Comparison of ENCODE assay signal across 16 cellular contexts in the genomic region with DNA sequence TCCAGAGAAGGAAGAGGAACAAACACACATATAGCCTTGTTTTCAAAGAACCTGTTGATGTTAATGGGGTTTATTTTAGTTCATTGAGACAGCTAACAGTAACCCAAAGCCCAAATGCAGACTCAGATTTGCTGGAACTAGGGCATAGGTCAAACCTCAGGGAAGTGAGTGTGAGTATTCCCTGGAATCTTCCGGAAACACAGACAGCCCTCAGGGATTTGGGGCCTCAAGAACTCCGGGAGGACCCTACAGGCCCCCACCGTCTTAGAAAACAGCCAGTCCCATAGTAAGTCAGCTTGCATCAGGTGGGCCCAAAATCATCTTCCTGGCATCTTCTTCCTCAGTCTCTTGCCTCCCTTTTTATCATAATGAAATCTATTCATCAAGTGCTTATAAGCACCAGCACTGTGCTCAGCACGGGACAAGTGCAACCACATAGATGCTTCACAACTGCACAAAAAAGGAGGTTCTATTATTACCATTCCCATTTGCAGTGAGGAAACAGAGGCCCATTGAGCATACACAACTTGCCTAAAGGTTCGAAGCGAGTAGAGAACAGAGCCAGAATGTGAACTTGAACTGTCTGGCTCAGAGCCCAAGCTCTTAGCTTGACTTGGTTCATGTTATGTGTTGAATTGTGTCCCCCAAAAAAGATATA. TPM values are rescaled to one million over a fixed set of nuclear protein-coding genes. Genes with fewer than 3 reads are reported as not detected.
DNase-seq lines count a peak whose midpoint lies in the region; ATAC-seq, FAIRE-seq and TF ChIP-seq lines count a peak whose summit lies in the region.
"Had no signal": no experiment of that assay in that cellular context is flagged by ENCODE, and none has a peak within 500 bp of the region (broad histone marks: within the 10 kb centered on the region; RNA-seq: fewer than 3 reads in every experiment).

No MANE protein-coding gene starts in this region.

- H3K9me3 ChIP-seq in H1 (ENCODE audit: insufficient read depth in 2 of 2, low read depth in 1 of 2, low read length in 1 of 2) = no peaks in the 10 kb centered on the region
- H3K9me3 ChIP-seq in keratinocyte (ENCODE audit: control insufficient read depth, low read depth, low read length) = no peaks in the 10 kb centered on the region

- H3K4me3 ChIP-seq in GM23338 (no peak overlapping the region), H1 (ENCODE audit: extremely low read depth in 1 of 4, insufficient read depth in 2 of 4, low read depth in 3 of 4, low read length in 4 of 4) (no peak overlapping the region), keratinocyte (ENCODE audit: control insufficient read depth in 2 of 3, extremely low read depth in 1 of 3, insufficient read depth in 2 of 3, low read depth in 1 of 3, low read length in 3 of 3) (no peak overlapping the region)
- H3K4me3 ChIP-seq: BLaER1 treated with 17β-estradiol and CSF1 and Interleukin-3, amounts not matched to agents 10 nM and 100 nM had no signal

- H4K8ac ChIP-seq in H1 (ENCODE audit: extremely low read depth, insufficient read depth, low read length) = no peak overlapping the region

- H4K91ac ChIP-seq in H1 (replicated peaks; ENCODE audit: insufficient read length, low read length) = no peak overlapping the region

- H3K4me1 Mint-ChIP-seq in GM23338 = peaks cover 21% of the 10 kb centered on the region

- H3K18ac ChIP-seq in H1 (ENCODE audit: extremely low read depth, low read length) = no peak overlapping the region

- H3K79me1 ChIP-seq in H1 (ENCODE audit: low read depth, low read length) = no peaks in the 10 kb centered on the region

- no peaks in the 10 kb centered on the region for H3K23me2 ChIP-seq in H1 (ENCODE audit: low read depth, low read length)

- dilution Hi-C loops in keratinocyte (cut with MboI; ENCODE audit: extremely low pct_ligation_motif_present, low sequenced_read_pairs) = no loop called here

- no peak overlapping the region for H2BK20ac ChIP-seq in H1 (ENCODE audit: low read length)

- peaks cover 7% of the 10 kb centered on the region; the same call in 2 of the 3 replicates for H3K9me3 Mint-ChIP-seq in GM23338

- no peaks in the 10 kb centered on the region for H3F3A ChIP-seq in GM23338 (replicated peaks; ENCODE audit: low read depth)

- FAIRE-seq in H1 (lab: Jason Lieb, UNC) (no peak), keratinocyte (lab: Jason Lieb, UNC) (peak; percentile 20)
- FAIRE-seq: H54, HepG2, HTR-8/SVneo had no signal

- H3K4me1 ChIP-seq in GM23338 (ENCODE audit: insufficient read depth) = peaks cover 15% of the 10 kb centered on the region
- H3K4me1 ChIP-seq in H1 (replicated peaks in 1 of 4; ENCODE audit: control insufficient read depth in 3 of 4, insufficient read depth in 4 of 4, low read length in 3 of 4) = peaks cover 3 to 8% (median 3%) of the 10 kb centered on the region in 4 experiments; a peak in 4 of 7 replicates
- H3K4me1 ChIP-seq in keratinocyte (ENCODE audit: control insufficient read depth, extremely low read depth, insufficient read depth, low read length) = peaks cover 19% of the 10 kb centered on the region
- H3K4me1 ChIP-seq: BLaER1 treated with 17β-estradiol and CSF1 and Interleukin-3, amounts not matched to agents 10 nM and 100 nM had no signal

- H3K4me2 ChIP-seq in GM23338 (peak overlapping the region; percentile 44; the same call in 1 of the 2 replicates), H1 (ENCODE audit: insufficient read depth in 1 of 2, low read depth in 2 of 2, low read length in 2 of 2) (0 out of 4 replicates have a peak overlapping the region, but pooled peaks of 1 of the 2 experiments have one; percentile 26), keratinocyte (ENCODE audit: control insufficient read depth, extremely low read depth, insufficient read depth, low read depth, low read length) (peak overlapping the region; percentile 14)
- H3K4me2 ChIP-seq: BLaER1 treated with 17β-estradiol and CSF1 and Interleukin-3, amounts not matched to agents 10 nM and 100 nM had no signal

- H3K36me3 ChIP-seq in GM23338 (ENCODE audit: insufficient read depth) = no peaks in the 10 kb centered on the region
- H3K36me3 ChIP-seq in H1 (ENCODE audit: control insufficient read depth in 2 of 4, insufficient read depth in 4 of 4, low read length in 3 of 4) = no peaks in the 10 kb centered on the region
- H3K36me3 ChIP-seq in keratinocyte (ENCODE audit: control insufficient read depth in 2 of 2, extremely low read depth in 1 of 2, insufficient read depth in 2 of 2, low read length in 2 of 2) = no peaks in the 10 kb centered on the region
- H3K36me3 ChIP-seq: BLaER1 treated with 17β-estradiol and CSF1 and Interleukin-3, amounts not matched to agents 10 nM and 100 nM had no signal

- TF ChIP-seq EP300 in H1 (IDR thresholded peaks at IDR 0.05; ENCODE audit: borderline replicate concordance in 1 of 2, low read depth in 2 of 2, low read length in 2 of 2) = no peak

- POLR2A ChIA-PET in H1 (lab: Charles Lee; ENCODE audit: partially characterized antibody) = interaction anchor here (0.8 kb wide), 1 partner anchor 82 kb away, joined by 3 read pairs; no protein-coding TSS in a partner anchor

- H2BK120ac ChIP-seq in H1 (replicated peaks; ENCODE audit: low read depth, low read length) = no peak overlapping the region

- H3K4ac ChIP-seq in H1 (replicated peaks; ENCODE audit: insufficient read length, low read depth, low read length) = no peak overlapping the region

- TF ChIP-seq RAD21 in H1 (IDR thresholded peaks at IDR 0.05 in 1 of 2, conservative IDR thresholded peaks at IDR 0.05 in 1 of 2; ENCODE audit: low read depth in 2 of 2, low read length in 2 of 2) = no peak

- H3K27me3 ChIP-seq in GM23338 (ENCODE audit: insufficient read depth) = no peaks in the 10 kb centered on the region
- no peaks in the 10 kb centered on the region for H3K27me3 ChIP-seq in H1 (replicated peaks in 1 of 4; ENCODE audit: control insufficient read depth in 3 of 4, extremely low read depth in 1 of 4, insufficient read depth in 3 of 4, low read length in 3 of 4)
- no peaks in the 10 kb centered on the region for H3K27me3 ChIP-seq in keratinocyte (ENCODE audit: control insufficient read depth, extremely low read depth, insufficient read depth, low read length)
- H3K27me3 ChIP-seq: BLaER1 treated with 17β-estradiol and CSF1 and Interleukin-3, amounts not matched to agents 10 nM and 100 nM had no signal

- CTCF ChIA-PET in H1 (lab: Charles Lee; ENCODE audit: partially characterized antibody) = interaction anchor here (1.0 kb wide), 1 partner anchor 70 kb away, joined by 3 read pairs; no protein-coding TSS in a partner anchor

- H3K27ac ChIP-seq in GM23338 (ENCODE audit: low read depth) (no peak overlapping the region), H1 (ENCODE audit: low read depth, low read length) (no peak overlapping the region), keratinocyte (ENCODE audit: control insufficient read depth, insufficient read depth, low read length) (no peak overlapping the region)
- H3K27ac ChIP-seq: BLaER1 treated with 17β-estradiol and CSF1 and Interleukin-3, amounts not matched to agents 10 nM and 100 nM had no signal

- no peak overlapping the region for H3K14ac ChIP-seq in H1 (ENCODE audit: insufficient read length)

- H3K27me3 Mint-ChIP-seq in GM23338 (ENCODE audit: insufficient read depth, low read depth, poor library complexity) = peaks cover 2% of the 10 kb centered on the region

- H3K4me3 Mint-ChIP-seq in GM23338 = no peak overlapping the region
- H3K4me3 Mint-ChIP-seq: CD4-positive, CD25-positive, alpha-beta regulatory T cell had no signal

- H2AFZ ChIP-seq in GM23338 = peak overlapping the region; percentile 15; the same call in 1 of the 2 replicates
- peak overlapping the region; percentile 90; the same call in 1 of the 2 replicates for H2AFZ ChIP-seq in H1 (ENCODE audit: low read length)
- H2AFZ ChIP-seq in keratinocyte (ENCODE audit: control insufficient read depth, low read length) = peak overlapping the region; percentile 76

- TF ChIP-seq POLR2A in H1 (IDR thresholded peaks at IDR 0.05; ENCODE audit: control extremely low read depth in 1 of 2, low read depth in 2 of 2, low read length in 2 of 2) = no peak

- WGBS in H1 (ENCODE audit: extremely low coverage in 1 of 2, insufficient coverage in 1 of 2, insufficient read length in 1 of 2, insufficient replicate concordance in 2 of 2, low coverage in 1 of 2, low lambda C conversion rate in 2 of 2, missing lambda C conversion rate in 1 of 2), 2 experiments = 88% methylated on average over 6 of the region's 6 CpGs; no CpG with 5 or more reads in 1 of the 2 experiments

- no peak for ATAC-seq in GM23338
- ATAC-seq in HG03342 (IDR thresholded peaks at IDR 0.05; ENCODE audit: unreplicated experiment) = no peak
- ATAC-seq in GM19324 (IDR thresholded peaks at IDR 0.05; ENCODE audit: low FRiP score, unreplicated experiment) = no peak
- ATAC-seq in GM18519 (IDR thresholded peaks at IDR 0.05; ENCODE audit: low FRiP score, unreplicated experiment) = no peak
- ATAC-seq: HepG2 had no signal

- H3K9me2 ChIP-seq in GM23338 (ENCODE audit: insufficient read depth) = peaks cover 7% of the 10 kb centered on the region; the same call in 1 of the 2 replicates

- no peak overlapping the region for H3K23ac ChIP-seq in H1 (ENCODE audit: insufficient read length)

- no peaks in the 10 kb centered on the region for H3K9me1 ChIP-seq in keratinocyte (ENCODE audit: control insufficient read depth, extremely low read depth, insufficient read depth, low read length)

- no peaks in the 10 kb centered on the region for H4K20me1 ChIP-seq in GM23338 (replicated peaks; ENCODE audit: insufficient read depth)
- no peaks in the 10 kb centered on the region for H4K20me1 ChIP-seq in H1 (replicated peaks in 1 of 2; ENCODE audit: control insufficient read depth in 1 of 2, insufficient read depth in 2 of 2, low read length in 2 of 2)
- no peaks in the 10 kb centered on the region for H4K20me1 ChIP-seq in keratinocyte (ENCODE audit: control insufficient read depth, extremely low read depth, insufficient read depth, low read length)
- H4K20me1 ChIP-seq: BLaER1 treated with 17β-estradiol and CSF1 and Interleukin-3, amounts not matched to agents 10 nM and 100 nM had no signal

- peak overlapping the region; percentile 40; the same call in 1 of the 2 replicates for H2BK12ac ChIP-seq in H1 (ENCODE audit: low read depth, low read length)

- no peak overlapping the region for H2BK15ac ChIP-seq in H1 (ENCODE audit: low read length)

- TF ChIP-seq CTCF in GM23338 (conservative IDR thresholded peaks at IDR 0.05; ENCODE audit: low read depth in 2 of 2) (no peak), H1 (IDR thresholded peaks at IDR 0.05; ENCODE audit: control extremely low read depth in 1 of 3, insufficient read depth in 1 of 3, low read depth in 1 of 3, low read length in 3 of 3) (no peak), keratinocyte (optimal IDR thresholded peaks at IDR 0.05 in 1 of 3, IDR thresholded peaks at IDR 0.05 in 1 of 3, conservative IDR thresholded peaks at IDR 0.05 in 1 of 3; ENCODE audit: extremely low read depth in 1 of 3, insufficient read depth in 2 of 3, low read length in 3 of 3) (no peak)

- no peak overlapping the region; the same call in 1 of the 2 replicates for H2AK5ac ChIP-seq in H1 (ENCODE audit: low read depth, low read length)

- peaks cover 4% of the 10 kb centered on the region; the same call in 2 of the 3 replicates for H3K36me3 Mint-ChIP-seq in GM23338 (ENCODE audit: low read depth)
- H3K36me3 Mint-ChIP-seq: CD4-positive, CD25-positive, alpha-beta regulatory T cell had no signal

- no peak overlapping the region for H3K9ac ChIP-seq in H1 (replicated peaks in 1 of 4; ENCODE audit: extremely low read depth in 1 of 4, low read depth in 3 of 4, low read length in 3 of 4)
- no peak overlapping the region for H3K9ac ChIP-seq in keratinocyte (ENCODE audit: control insufficient read depth, extremely low read depth, insufficient read depth, low read length)
- H3K9ac ChIP-seq: BLaER1 treated with 17β-estradiol and CSF1 and Interleukin-3, amounts not matched to agents 10 nM and 100 nM had no signal

- H3K27ac Mint-ChIP-seq in GM23338 = no peak overlapping the region

- H2BK5ac ChIP-seq in H1 (ENCODE audit: low read depth, low read length) = no peak overlapping the region

- DNase-seq in GM23338 (ENCODE audit: low spot score) (no peak), H1 (ENCODE audit: low read depth in 1 of 2, low spot score in 2 of 2) (no peak), keratinocyte (ENCODE audit: low read depth, low spot score) (no peak), retina (peak; percentile 18)
- DNase-seq in stimulated activated CD4-positive, alpha-beta T cell treated with anti-CD3 and anti-CD28 coated beads, Interleukin-2, amount 100 ng/mL, for 48 hours = no peak
- DNase-seq: ACHN; CD4-positive, CD25-positive, alpha-beta regulatory T cell; DMS53 had no signal

- H3K79me2 ChIP-seq in GM23338 (replicated peaks; ENCODE audit: insufficient read depth) (no peaks in the 10 kb centered on the region), H1 (ENCODE audit: control insufficient read depth in 1 of 2, insufficient read depth in 2 of 2, low read length in 2 of 2) (no peaks in the 10 kb centered on the region), keratinocyte (ENCODE audit: control insufficient read depth, insufficient read depth, low read length) (no peaks in the 10 kb centered on the region)

- no peak overlapping the region for H3K56ac ChIP-seq in H1 (replicated peaks; ENCODE audit: insufficient read length, low read depth, low read length)

- H4K5ac ChIP-seq in H1 (ENCODE audit: insufficient read length, low read depth, low read length) = no peak overlapping the region

RNA-seq across cellular contexts. Expression of gene BCL11A, which starts 50.2 kb away (rescaled TPM):
- 49.2 and 57.5 TPM in 2 replicates for total RNA-seq in GM23338 (2014; rRNA removed; shearing (Covaris generic))
- polyA plus RNA-seq in GM23338 (2016; fragmentation: Nextera tagmentation; extraction: Ambion mirVana) (72.5 and 77.6 TPM in 2 replicates), H1 (2011; rRNA removed) (11.9 and 12.2 TPM in 2 replicates), keratinocyte (3.8 to 5.3 TPM (median 5.0 TPM) in 3 replicates)
- 59.3 and 61.3 TPM in 2 replicates for total RNA-seq in H1 (2021; fragmentation: NEBNext Ultra II Directional; extraction: Animal tissue kit (Norgen Biotek cat#: 25700))
- polyA plus RNA-seq in H1 (2011; cell fraction: cytosol; rRNA removed) = 12.9 TPM
- polyA plus RNA-seq in H1 (2011; cell fraction: nucleus; rRNA removed) = 22.4 TPM
- 23.1 to 35.1 TPM (median 27.2 TPM) in 4 replicates for polyA plus RNA-seq in H1 (2012, experiment 1 of 2)
- polyA plus RNA-seq in H1 (2012, experiment 2 of 2) = 25.7 TPM
- polyA plus RNA-seq in H1 (2013, experiment 1 of 2) = 28.0 TPM
- polyA plus RNA-seq in H1 (2013, experiment 2 of 2) = 29.7 TPM
- polyA minus RNA-seq in H1 (2011; rRNA and poly(A)+ RNA removed) = 38.6 and 49.0 TPM in 2 replicates
- polyA minus RNA-seq in H1 (2011; cell fraction: cytosol; rRNA and poly(A)+ RNA removed) = 30.3 TPM
- polyA minus RNA-seq in H1 (2011; cell fraction: nucleus; rRNA and poly(A)+ RNA removed) = 83.2 TPM
- polyA plus RNA-seq in keratinocyte (2011; ENCODE audit: low read depth) = 6.4 TPM
- 2.9 and 3.7 TPM in 2 replicates for polyA plus RNA-seq in keratinocyte (2011; cell fraction: cytosol; rRNA removed)
- polyA plus RNA-seq in keratinocyte (2011; cell fraction: nucleus; rRNA removed) = 10.2 and 12.2 TPM in 2 replicates
- 4.8 and 12.4 TPM in 2 replicates for polyA plus RNA-seq in keratinocyte (2012; ENCODE audit: low replicate concordance)
- 9.7 to 17.6 TPM (median 12.8 TPM) in 3 replicates for polyA minus RNA-seq in keratinocyte
- 4.2 TPM for polyA minus RNA-seq in keratinocyte (2011; cell fraction: cytosol; rRNA and poly(A)+ RNA removed)
- 10.6 and 20.9 TPM in 2 replicates for polyA minus RNA-seq in keratinocyte (2011; cell fraction: nucleus; rRNA and poly(A)+ RNA removed)
- total RNA-seq: A172, HepG2 had no signal
- polyA plus RNA-seq: HepG2 had no signal

Comparison
In these comparisons a context has a peak if more than half of its experiments do, and no peak if none do; other contexts are left out.
1. H2AFZ ChIP-seq: peak in every context shown above with its lines; median percentile 90 in H1; 76 in keratinocyte; 15 in GM23338.